Comparison of ENCODE assay signal across 9 cellular contexts in genomic region chr14:37595809-37596595, GRCh38. TPM values are rescaled to one million over a fixed set of nuclear protein-coding genes. Genes with fewer than 3 reads are reported as not detected.
DNase-seq lines count a peak whose midpoint lies in the region; ATAC-seq and TF ChIP-seq lines count a peak whose summit lies in the region.
"Had no signal": no experiment of that assay in that cellular context is flagged by ENCODE, and none has a peak within 500 bp of the region (broad histone marks: within the 10 kb centered on the region; RNA-seq: fewer than 3 reads in every experiment).

No MANE protein-coding gene starts in this region.

- CTCF ChIA-PET in activated CD8-positive, alpha-beta T cell treated with anti-CD3 and anti-CD28 coated beads for 36 hours (lab: Charles Lee), result no interaction called here

- H3K4me3 Mint-ChIP-seq in activated CD8-positive, alpha-beta T cell treated with anti-CD3 and anti-CD28 coated beads for 36 hours, result peak overlapping the region; percentile 64

- peaks cover 76% of the 10 kb centered on the region for H3K27me3 Mint-ChIP-seq in activated CD8-positive, alpha-beta T cell treated with anti-CD3 and anti-CD28 coated beads for 36 hours

- ATAC-seq in GM18511 (IDR thresholded peaks at IDR 0.05; ENCODE audit: unreplicated experiment) (peak; percentile 66), HG03460 (IDR thresholded peaks at IDR 0.05; ENCODE audit: unreplicated experiment) (peak; percentile 73)
- peak; percentile 89 for ATAC-seq in activated CD8-positive, alpha-beta T cell treated with anti-CD3 and anti-CD28 coated beads for 36 hours

- POLR2A ChIA-PET in activated CD8-positive, alpha-beta T cell treated with anti-CD3 and anti-CD28 coated beads for 36 hours (lab: Charles Lee), result no interaction called here

- H3K27me3 ChIP-seq in skeletal muscle satellite cell (ENCODE audit: control insufficient read depth, insufficient read depth, low read length), result peaks cover 87% of the 10 kb centered on the region

- peaks cover 2% of the 10 kb centered on the region for H3K9me3 ChIP-seq in skeletal muscle satellite cell (replicated peaks; ENCODE audit: low read length)

- H3K4me2 ChIP-seq in skeletal muscle satellite cell (ENCODE audit: low read length), result peak overlapping the region; percentile 97

- peak overlapping the region; percentile 50 for H3K27ac Mint-ChIP-seq in activated CD8-positive, alpha-beta T cell treated with anti-CD3 and anti-CD28 coated beads for 36 hours

- DNase-seq in NCI-H526 treated with DMSO at 0.1 percent for 48 hours (lab: John Stamatoyannopoulos, UW) (peak; percentile 93), germinal center (ENCODE audit: low spot score) (peak; percentile 18), occipital lobe (lab: John Stamatoyannopoulos, UW) (no peak), amygdala (lab: John Stamatoyannopoulos, UW) (no peak)
- peak; percentile 88 for DNase-seq in activated CD8-positive, alpha-beta T cell treated with anti-CD3 and anti-CD28 coated beads for 36 hours

- peaks cover 13% of the 10 kb centered on the region for H3K4me1 ChIP-seq in skeletal muscle satellite cell (ENCODE audit: control insufficient read depth, insufficient read depth, low read length)

- H3K36me3 ChIP-seq in skeletal muscle satellite cell (ENCODE audit: insufficient read depth, low read length), result no peaks in the 10 kb centered on the region

- H3K4me1 Mint-ChIP-seq in activated CD8-positive, alpha-beta T cell treated with anti-CD3 and anti-CD28 coated beads for 36 hours (ENCODE audit: low read depth), result peaks cover 16% of the 10 kb centered on the region

- H3K36me3 Mint-ChIP-seq in activated CD8-positive, alpha-beta T cell treated with anti-CD3 and anti-CD28 coated beads for 36 hours (ENCODE audit: low read depth), result peaks cover 16% of the 10 kb centered on the region

- H3K9me3 Mint-ChIP-seq in activated CD8-positive, alpha-beta T cell treated with anti-CD3 and anti-CD28 coated beads for 36 hours, result peaks cover 7% of the 10 kb centered on the region

- TF ChIP-seq CTCF in activated CD8-positive, alpha-beta T cell treated with anti-CD3 and anti-CD28 coated beads for 36 hours (IDR thresholded peaks at IDR 0.05), result no peak

- H3K4me3 ChIP-seq in skeletal muscle satellite cell (ENCODE audit: low read length), result peak overlapping the region; percentile 71

- H3K9ac ChIP-seq in skeletal muscle satellite cell (ENCODE audit: low read depth, low read length), result no peak overlapping the region

- intact Hi-C loops in activated CD8-positive, alpha-beta T cell treated with anti-CD3 and anti-CD28 coated beads for 36 hours (cut with micrococcal nuclease), result loop anchor here (10.0 kb wide), 1 partner anchor 941 kb away; no protein-coding TSS in a partner anchor

RNA-seq across cellular contexts. Expression of gene TTC6, which starts 0.6 kb away (rescaled TPM):
- total RNA-seq in activated CD8-positive, alpha-beta T cell treated with anti-CD3 and anti-CD28 coated beads for 36 hours, result not detected
- total RNA-seq in skeletal muscle satellite cell (2012; rRNA removed), result under 0.01 TPM in 2 replicates
- total RNA-seq in occipital lobe, result 0.62 TPM
- total RNA-seq: T-helper 1 cell treated with Interleukin-12 subunit alpha and Interleukin-12 subunit beta and Interleukin-4 antibody, amounts not matched to agents 30 ng/mL and 1 ng/mL, for 36 hours had no signal

RNA-seq across cellular contexts. Expression of gene FOXA1, which starts 1.0 kb away (rescaled TPM):
- not detected for total RNA-seq in activated CD8-positive, alpha-beta T cell treated with anti-CD3 and anti-CD28 coated beads for 36 hours
- total RNA-seq in skeletal muscle satellite cell (2012; rRNA removed), result 0.44 TPM in 1 of 2 replicates, not detected in the other
- total RNA-seq in occipital lobe, result not detected
- total RNA-seq: T-helper 1 cell treated with Interleukin-12 subunit alpha and Interleukin-12 subunit beta and Interleukin-4 antibody, amounts not matched to agents 30 ng/mL and 1 ng/mL, for 36 hours had no signal

Comparison
In these comparisons a context has a peak if more than half of its experiments do, and no peak if none do; other contexts are left out.
1. DNase-seq: peak in NCI-H526 treated with DMSO at 0.1 percent for 48 hours (single experiment), activated CD8-positive, alpha-beta T cell treated with anti-CD3 and anti-CD28 coated beads for 36 hours (single experiment) and germinal center (single experiment); none in occipital lobe (single experiment) and amygdala (0 of 56).
2. Peak in every context shown above with its lines, with median percentiles within 50 percentile points of each other: ATAC-seq.